In genomic region chr2:19897623-19898245, GRCh38 we compare ENCODE assay signal across 11 cellular contexts. TPM values are rescaled to one million over a fixed set of nuclear protein-coding genes. Genes with fewer than 3 reads are reported as not detected.
A peak's percentile ranks its signal among the peaks of the same experiment; 100 is the strongest.
DNase-seq lines count a peak whose midpoint lies in the region; ATAC-seq and TF ChIP-seq lines count a peak whose summit lies in the region.
"Had no signal": no experiment of that assay in that cellular context is flagged by ENCODE, and none has a peak within 500 bp of the region (broad histone marks: within the 10 kb centered on the region; RNA-seq: fewer than 3 reads in every experiment).

No MANE protein-coding gene starts in this region.

- no peak for TF ChIP-seq EP300 in SK-N-SH (IDR thresholded peaks at IDR 0.05; ENCODE audit: borderline replicate concordance in 1 of 2, low read depth in 1 of 2, low read length in 1 of 2)

- peaks cover 13% of the 10 kb centered on the region; the same call in 1 of the 2 replicates for H4K20me1 ChIP-seq in SK-N-SH (ENCODE audit: insufficient read depth)

- H3K27me3 ChIP-seq in SK-N-SH (ENCODE audit: insufficient read depth) (no peaks in the 10 kb centered on the region), adipocyte (replicated peaks; ENCODE audit: control insufficient read depth, insufficient read depth, low read length) (no peaks in the 10 kb centered on the region)

- ATAC-seq in SK-N-SH treated with all-trans-retinoic acid at 6 μM for 48 hours: no peak
- ATAC-seq in GM18505 (IDR thresholded peaks at IDR 0.05; ENCODE audit: unreplicated experiment): no peak
- no peak for ATAC-seq in GM18517 (IDR thresholded peaks at IDR 0.05; ENCODE audit: unreplicated experiment)

- H3K4me1 Mint-ChIP-seq in osteocyte (ENCODE audit: unreplicated experiment): peaks cover 46% of the 10 kb centered on the region

- H3K9ac ChIP-seq in SK-N-SH (no peak overlapping the region; the same call in 1 of the 2 replicates), adipocyte (ENCODE audit: low read length) (peak overlapping the region; percentile 38)

- no peak overlapping the region for H3K27ac Mint-ChIP-seq in osteocyte (ENCODE audit: unreplicated experiment)

- H3K36me3 ChIP-seq in SK-N-SH (replicated peaks in 1 of 2; ENCODE audit: control insufficient read depth in 1 of 2, insufficient read depth in 2 of 2, low read length in 1 of 2) (peaks cover 26 to 28% of the 10 kb centered on the region in 2 experiments), KOPT-K1 (ENCODE audit: insufficient read depth, low read length) (peaks cover 8% of the 10 kb centered on the region), adipocyte (ENCODE audit: control insufficient read depth, insufficient read depth, low read length, severe bottlenecking) (no peaks in the 10 kb centered on the region)

- H3K9me3 ChIP-seq in SK-N-SH (no peaks in the 10 kb centered on the region), KOPT-K1 (ENCODE audit: insufficient read depth, low read length, poor library complexity, severe bottlenecking) (no peaks in the 10 kb centered on the region), adipocyte (ENCODE audit: control insufficient read depth, low read length) (no peaks in the 10 kb centered on the region)

- no peak for TF ChIP-seq POLR2A in GM18505 (IDR thresholded peaks at IDR 0.05; ENCODE audit: borderline replicate concordance, extremely low read depth, insufficient read depth, insufficient read length)

- H3K27ac ChIP-seq in SK-N-SH (ENCODE audit: low read depth in 2 of 2, low read length in 1 of 2) (no peak overlapping the region), KOPT-K1 (ENCODE audit: low read depth, low read length, poor library complexity, severe bottlenecking) (peak overlapping the region; percentile 50)

- peak overlapping the region; percentile 44 for H3K4me2 ChIP-seq in SK-N-SH

- 86% methylated on average over 5 of the region's 5 CpGs for WGBS in SK-N-SH (ENCODE audit: low lambda C conversion rate)

- no peak for TF ChIP-seq CTCF in SK-N-SH (IDR thresholded peaks at IDR 0.05)
- TF ChIP-seq CTCF in osteocyte (IDR thresholded peaks at IDR 0.05): no peak

- peaks cover 3% of the 10 kb centered on the region for H3F3A ChIP-seq in SK-N-SH (replicated peaks; ENCODE audit: insufficient read depth)

- H3K9me2 ChIP-seq in SK-N-SH: no peaks in the 10 kb centered on the region

- POLR2A ChIA-PET in SK-N-SH (lab: Yijun Ruan, JAX): no interaction called here

- no peak for TF ChIP-seq RAD21 in SK-N-SH (IDR thresholded peaks at IDR 0.05; ENCODE audit: low read length)

- no peak for DNase-seq in SK-N-SH
- no peak for DNase-seq in adipocyte (ENCODE audit: low read depth)
- no peak for DNase-seq in osteocyte (ENCODE audit: extremely low spot score, unreplicated experiment)
- no peak for DNase-seq in HuH-7 (ENCODE audit: low spot score)
- DNase-seq: effector CD4-positive, alpha-beta T cell; HCEC 1CT; NCI-H1105 had no signal

- H2AFZ ChIP-seq in SK-N-SH (ENCODE audit: low read depth): no peak overlapping the region

- H3K9me3 Mint-ChIP-seq in osteocyte (ENCODE audit: unreplicated experiment): no peaks in the 10 kb centered on the region

- H3K79me2 ChIP-seq in SK-N-SH (ENCODE audit: insufficient read depth): peaks cover 88% of the 10 kb centered on the region

- H3K4me3 Mint-ChIP-seq in osteocyte (ENCODE audit: unreplicated experiment): peak overlapping the region; percentile 38

- peaks cover 4% of the 10 kb centered on the region for H3K36me3 Mint-ChIP-seq in osteocyte (ENCODE audit: unreplicated experiment)

- peaks cover 24 to 33% of the 10 kb centered on the region in 2 experiments; a peak in 3 of 4 replicates for H3K4me1 ChIP-seq in SK-N-SH (ENCODE audit: control insufficient read depth in 1 of 2, insufficient read depth in 2 of 2, low read depth in 1 of 2, low read length in 1 of 2)
- peaks cover 66% of the 10 kb centered on the region for H3K4me1 ChIP-seq in adipocyte (ENCODE audit: control insufficient read depth, insufficient read depth, low read length)

- 0 out of 4 replicates have a peak overlapping the region, but pooled peaks of 1 of the 2 experiments have one; percentile 33 for H3K4me3 ChIP-seq in SK-N-SH (ENCODE audit: low read depth in 2 of 2, low read length in 1 of 2)
- peak overlapping the region; percentile 68 for H3K4me3 ChIP-seq in adipocyte (ENCODE audit: low read length)

- CTCF ChIA-PET in SK-N-SH (lab: Yijun Ruan, JAX): interaction anchor here (1.2 kb wide), 1 partner anchor 35 kb away, joined by 3 read pairs; no protein-coding TSS in a partner anchor

- no peaks in the 10 kb centered on the region for H3K27me3 Mint-ChIP-seq in osteocyte (ENCODE audit: unreplicated experiment)

TF ChIP-seq in SK-N-SH, 30 proteins besides CTCF, POLR2A, EP300 and RAD21:
- TF ChIP-seq YY1 (IDR thresholded peaks at IDR 0.05; ENCODE audit: low read depth): no peak
- TF ChIP-seq TCF12 (IDR thresholded peaks at IDR 0.05): no peak
- no peak for TF ChIP-seq MEF2A (IDR thresholded peaks at IDR 0.05; ENCODE audit: borderline replicate concordance, low read depth)
- no peak for TF ChIP-seq SMC3 (IDR thresholded peaks at IDR 0.05; ENCODE audit: low read depth, low read length)
- TF ChIP-seq TEAD4 (IDR thresholded peaks at IDR 0.05; ENCODE audit: borderline replicate concordance, insufficient read depth): no peak
- TF ChIP-seq USF2 (IDR thresholded peaks at IDR 0.05; ENCODE audit: borderline replicate concordance, low read depth, low read length): no peak
- TF ChIP-seq GABPA (IDR thresholded peaks at IDR 0.05; ENCODE audit: low read depth): no peak
- no peak for TF ChIP-seq SIN3A (IDR thresholded peaks at IDR 0.05; ENCODE audit: borderline replicate concordance, low read depth, low read length)
- TF ChIP-seq POLR2AphosphoS5 (IDR thresholded peaks at IDR 0.05; ENCODE audit: low read depth, low read length): no peak
- no peak for TF ChIP-seq RFX5 (IDR thresholded peaks at IDR 0.05; ENCODE audit: low read length)
- TF ChIP-seq RCOR1 (IDR thresholded peaks at IDR 0.05; ENCODE audit: low read length): no peak
- no peak for TF ChIP-seq FOXM1 (IDR thresholded peaks at IDR 0.05; ENCODE audit: low read depth)
- TF ChIP-seq MAX (IDR thresholded peaks at IDR 0.05; ENCODE audit: low read depth): no peak
- TF ChIP-seq ELF1 (IDR thresholded peaks at IDR 0.05): no peak
- TF ChIP-seq NFIC (IDR thresholded peaks at IDR 0.05; ENCODE audit: borderline replicate concordance): no peak

TF ChIP-seq in SK-N-SH treated with all-trans-retinoic acid at 6 μM for 48 hours, 23 proteins besides CTCF, POLR2A, EP300 and RAD21:
- TF ChIP-seq TOX (CRISPR knock-in tag; IDR thresholded peaks at IDR 0.05; ENCODE audit: borderline replicate concordance) (no peak), ZNF565 (CRISPR knock-in tag; conservative IDR thresholded peaks at IDR 0.05; ENCODE audit: low read depth) (no peak), TCF4 (CRISPR knock-in tag; IDR thresholded peaks at IDR 0.05; ENCODE audit: borderline replicate concordance) (no peak)

RNA-seq across cellular contexts. Expression of gene TTC32, which starts 4.0 kb away (rescaled TPM):
- polyA plus RNA-seq in SK-N-SH (2012; rRNA removed): 9.1 and 11.9 TPM in 2 replicates
- 6.6 and 7.2 TPM in 2 replicates for polyA plus RNA-seq in SK-N-SH (2012; cell fraction: cytosol; rRNA removed)
- polyA plus RNA-seq in SK-N-SH (2012; cell fraction: nucleus; rRNA removed): 25.0 and 30.7 TPM in 2 replicates
- 13.1 and 16.1 TPM in 2 replicates for total RNA-seq in osteocyte
